ENCODE assay signal across 8 cellular contexts in the genomic region with DNA sequence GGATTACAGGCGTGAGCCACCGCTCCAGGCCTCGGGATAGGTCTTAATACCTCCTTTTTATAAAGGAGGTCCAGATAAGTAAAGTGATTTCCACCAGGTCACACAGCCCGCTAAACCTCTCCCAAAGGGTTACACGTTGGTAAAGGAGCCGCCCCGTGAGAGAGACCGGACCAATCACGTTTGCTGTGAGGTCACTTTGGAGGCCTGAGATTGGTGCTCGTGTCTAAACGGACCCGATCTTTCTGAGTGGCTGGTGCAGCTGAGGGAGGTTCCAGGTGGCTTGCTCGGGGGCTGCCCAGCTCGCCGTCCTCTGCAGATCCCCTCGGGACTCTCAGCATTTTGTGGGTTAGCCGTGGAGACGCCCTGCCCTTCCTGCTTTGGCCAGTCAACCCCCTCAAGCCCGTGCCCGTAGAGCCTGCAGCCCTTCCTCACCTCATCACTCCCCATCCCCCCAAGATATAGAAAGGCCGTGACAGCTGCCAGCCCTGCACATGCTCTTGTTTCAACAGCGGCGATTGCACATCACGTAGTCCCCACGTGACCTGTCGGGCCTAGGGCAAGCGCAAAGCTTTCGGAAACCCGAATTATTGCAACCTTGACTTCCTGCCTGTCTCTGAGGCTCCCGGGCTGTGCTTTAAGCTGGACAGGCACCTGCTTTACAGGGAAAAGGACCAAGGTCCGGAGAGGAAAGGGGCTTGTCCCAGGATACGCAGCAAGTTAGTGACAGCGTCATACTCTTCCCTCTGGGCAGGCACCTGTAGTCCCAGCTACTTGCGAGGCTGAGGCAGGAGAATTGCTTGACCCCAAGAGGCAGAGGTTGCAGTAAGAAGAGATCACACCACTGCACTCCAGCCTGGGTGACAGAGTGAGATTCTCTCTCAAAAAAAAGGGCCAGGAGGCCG. TPM values are rescaled to one million over a fixed set of nuclear protein-coding genes. Genes with fewer than 3 reads are reported as not detected.
DNase-seq lines count a peak whose midpoint lies in the region; ATAC-seq lines count a peak whose summit lies in the region.

No MANE protein-coding gene starts in this region.

- DNase-seq in A172 (ENCODE audit: low spot score) (peak; percentile 78), NCI-H82 treated with DMSO at 0.1 percent for 48 hours (lab: John Stamatoyannopoulos, UW; ENCODE audit: unreplicated experiment) (peak; percentile 97), lung microvascular endothelial cell (ENCODE audit: low read depth in 2 of 2) (peak; percentile 90 to 92)
- DNase-seq in activated CD8-positive, alpha-beta memory T cell treated with anti-CD3 and anti-CD28 coated beads for 48 hours (ENCODE audit: low read depth in 2 of 3, low spot score in 2 of 3), result peak; percentile 55 to 58 (median 57)
- peak; percentile 67 to 73 (median 68) for DNase-seq in effector memory CD8-positive, alpha-beta T cell
- DNase-seq in stimulated activated CD4-positive, alpha-beta T cell treated with anti-CD3 and anti-CD28 coated beads, TNF-alpha, amount 100 ng/mL, for 24 hours (ENCODE audit: low read depth in 3 of 3), result peak; percentile 67 to 75 (median 71)

- H3K27ac Mint-ChIP-seq in effector memory CD8-positive, alpha-beta T cell, result peak overlapping the region; percentile 97 to 98

- ATAC-seq in GM18909 (IDR thresholded peaks at IDR 0.05; ENCODE audit: poor library complexity, unreplicated experiment) (peak; percentile 88), HG03196 (IDR thresholded peaks at IDR 0.05; ENCODE audit: unreplicated experiment) (peak; percentile 86)
- ATAC-seq in effector memory CD8-positive, alpha-beta T cell (replicated peaks), result peak; percentile 89

- peak overlapping the region; percentile 90 to 94 for H3K4me3 Mint-ChIP-seq in effector memory CD8-positive, alpha-beta T cell

- no peaks in the 10 kb centered on the region for H3K9me3 Mint-ChIP-seq in effector memory CD8-positive, alpha-beta T cell

- peaks cover 2 to 11% of the 10 kb centered on the region in 2 donors for H3K27me3 Mint-ChIP-seq in effector memory CD8-positive, alpha-beta T cell

- peaks cover 8% of the 10 kb centered on the region for H3K36me3 Mint-ChIP-seq in effector memory CD8-positive, alpha-beta T cell (ENCODE audit: insufficient read depth)

- H3K4me1 Mint-ChIP-seq in effector memory CD8-positive, alpha-beta T cell (ENCODE audit: low read depth in 2 of 2), result peaks cover 17 to 18% of the 10 kb centered on the region in 2 donors

RNA-seq across cellular contexts. Expression of gene COA7, which starts 5.0 kb away (rescaled TPM):
- 4.1 and 5.3 TPM in 2 replicates for total RNA-seq in A172 (2014; rRNA removed; shearing (Covaris generic))
- total RNA-seq in lung microvascular endothelial cell, result 7.0 and 7.7 TPM in 2 replicates

RNA-seq across cellular contexts. Expression of gene ZYG11B, which starts 23.1 kb away (rescaled TPM):
- 24.3 and 27.6 TPM in 2 replicates for total RNA-seq in A172 (2014; rRNA removed; shearing (Covaris generic))
- total RNA-seq in lung microvascular endothelial cell, result 22.4 and 25.8 TPM in 2 replicates

Comparison
In these comparisons a context has a peak if more than half of its experiments do, and no peak if none do; other contexts are left out.
1. Peak in every context shown above with its lines: DNase-seq and ATAC-seq.